ENCODE assay signal across 8 cellular contexts in genomic region chr6:10695086-10695657, GRCh38. TPM values are rescaled to one million over a fixed set of nuclear protein-coding genes. Genes with fewer than 3 reads are reported as not detected.
DNase-seq lines count a peak whose midpoint lies in the region; ATAC-seq and TF ChIP-seq lines count a peak whose summit lies in the region.

No MANE protein-coding gene starts in this region.

- no peak for TF ChIP-seq POLR2A in spleen (IDR thresholded peaks at IDR 0.05)

- peak; percentile 41 for DNase-seq in DMS 273 (lab: John Stamatoyannopoulos, UW; ENCODE audit: unreplicated experiment)
- DNase-seq in DMS 273 treated with DMSO at 0.1 percent for 48 hours (lab: John Stamatoyannopoulos, UW) = no peak
- DNase-seq in WERI-Rb-1 = no peak
- DNase-seq in glomerular visceral epithelial cell (ENCODE audit: extremely low spot score) = peak; percentile 13
- DNase-seq in spleen = no peak
- DNase-seq in middle frontal gyrus (ENCODE audit: extremely low spot score, low spot score) = no peak
- DNase-seq in NCI-H2081 treated with DMSO at 0.1 percent for 48 hours (lab: John Stamatoyannopoulos, UW) = no peak

- H3K4me3 ChIP-seq in WERI-Rb-1 (ENCODE audit: low read depth, low read length) (peak overlapping the region; percentile 87), spleen (peak overlapping the region; percentile 58 to 91 (median 84))

- TF ChIP-seq CTCF in WERI-Rb-1 (IDR thresholded peaks at IDR 0.05; ENCODE audit: low read depth, low read length) (no peak), spleen (IDR thresholded peaks at IDR 0.05 in 8 of 11, conservative IDR thresholded peaks at IDR 0.05 in 3 of 11) (no peak)

- no peaks in the 10 kb centered on the region for H3K9me3 ChIP-seq in WERI-Rb-1 (ENCODE audit: severe bottlenecking)
- H3K9me3 ChIP-seq in spleen = no peaks in the 10 kb centered on the region

- H3K4me1 ChIP-seq in spleen = peaks cover 20 to 52% (median 29%) of the 10 kb centered on the region in 6 donors

- peaks cover 33% of the 10 kb centered on the region for H3K36me3 ChIP-seq in WERI-Rb-1
- H3K36me3 ChIP-seq in spleen = peaks cover 0 to 32% (median 23%) of the 10 kb centered on the region in 6 donors

- no peak for ATAC-seq in HG03520 (IDR thresholded peaks at IDR 0.05; ENCODE audit: unreplicated experiment)

- H3K27ac ChIP-seq in WERI-Rb-1 = peak overlapping the region; percentile 99
- peak overlapping the region; percentile 91 to 98 (median 95) for H3K27ac ChIP-seq in spleen

- intact Hi-C loops in spleen (cut with DNase I; ENCODE audit: low total_unique reads) = loop anchor here (10.0 kb wide), 2 partner anchors 50 to 180 kb away; partner anchors contain the start of gene TMEM14B

- no peaks in the 10 kb centered on the region for H3K27me3 ChIP-seq in WERI-Rb-1 (ENCODE audit: insufficient read depth, low read depth, severe bottlenecking)
- no peaks in the 10 kb centered on the region for H3K27me3 ChIP-seq in spleen (replicated peaks in 1 of 7)

- 1% methylated on average over 17 of the region's 17 CpGs for WGBS in spleen, 5 donors

RNA-seq across cellular contexts. Expression of gene PAK1IP1, which starts 0.4 kb away (rescaled TPM):
- 10 to 100 TPM in 4 of 7 donors, 1 to 10 TPM in 3; 7.3 to 13.6 (median 10.8) TPM for total RNA-seq in spleen
- 10 to 100 TPM in 2 of 3 donors, 1 to 10 TPM in 1; 8.4 to 14.7 (median 11.4) TPM for polyA plus RNA-seq in spleen

RNA-seq across cellular contexts. Expression of gene C6orf52, which starts 0.8 kb away (rescaled TPM):
- 1 to 10 TPM in 2 of 7 donors, under 1 TPM in 1, not detected in 4; 0.50 to 1.5 (median 1.1) TPM for total RNA-seq in spleen
- under 1 TPM; 0.42 to 0.96 (median 0.64) TPM for polyA plus RNA-seq in spleen

RNA-seq across cellular contexts. Expression of gene TMEM14C, which starts 27.7 kb away (rescaled TPM):
- 10 to 100 TPM; 40.7 to 92.6 (median 60.7) TPM for total RNA-seq in spleen
- 100 to 1,000 TPM in 1 of 3 donors, 10 to 100 TPM in 2; 69.5 to 115 (median 87.5) TPM for polyA plus RNA-seq in spleen

RNA-seq across cellular contexts. Expression of gene TMEM14B, which starts 52.4 kb away (rescaled TPM):
- 10 to 100 TPM; 49.7 to 63.0 (median 57.9) TPM for total RNA-seq in spleen
- 10 to 100 TPM; 67.4 to 83.5 (median 69.4) TPM for polyA plus RNA-seq in spleen

Comparison
In these comparisons a context has a peak if more than half of its experiments do, and no peak if none do; other contexts are left out.
1. DNase-seq: peak in DMS 273 (single experiment) and glomerular visceral epithelial cell (single experiment); none in DMS 273 treated with DMSO at 0.1 percent for 48 hours (single experiment), WERI-Rb-1 (single experiment), spleen (single experiment), middle frontal gyrus (single experiment) and NCI-H2081 treated with DMSO at 0.1 percent for 48 hours (single experiment).